Comparison of ENCODE assay signal across 16 cellular contexts in the genomic region with DNA sequence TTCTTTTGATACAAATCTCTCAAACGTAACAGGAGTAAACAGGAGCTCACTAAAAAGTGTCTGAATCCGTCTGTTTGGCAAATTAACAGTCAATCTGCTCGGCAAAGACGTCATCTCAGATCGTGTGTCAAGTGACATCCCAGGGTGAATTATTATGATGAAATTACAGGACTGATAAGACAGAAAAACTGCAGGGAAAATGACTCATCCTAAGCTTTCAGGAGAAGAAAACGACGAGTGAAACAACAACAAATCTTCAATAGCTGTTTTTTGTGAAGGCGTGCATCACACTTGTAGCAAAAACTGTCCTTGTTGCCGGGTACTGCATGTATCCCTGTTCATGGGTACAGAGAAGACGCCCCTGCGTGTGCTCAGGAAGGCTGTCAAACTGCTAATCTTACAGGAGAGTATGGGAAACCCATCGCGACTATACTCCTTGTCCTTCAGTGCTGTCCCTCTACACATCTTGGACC. TPM values are rescaled to one million over a fixed set of nuclear protein-coding genes. Genes with fewer than 3 reads are reported as not detected.
DNase-seq lines count a peak whose midpoint lies in the region; TF ChIP-seq lines count a peak whose summit lies in the region.
"Had no signal": no experiment of that assay in that cellular context is flagged by ENCODE, and none has a peak within 500 bp of the region (broad histone marks: within the 10 kb centered on the region; RNA-seq: fewer than 3 reads in every experiment).

No MANE protein-coding gene starts in this region.

- intact Hi-C loops in left ventricle myocardium inferior (cut with micrococcal nuclease) (no loop called here), testis (cut with DNase I; ENCODE audit: low total_unique reads) (no loop called here)

- H3K9me3 ChIP-seq in left ventricle myocardium inferior (replicated peaks) (no peaks in the 10 kb centered on the region), testis (no peaks in the 10 kb centered on the region)
- H3K9me3 ChIP-seq: mucosa of descending colon, psoas muscle, stomach had no signal

- DNase-seq in M059J (ENCODE audit: low read depth) (peak; percentile 31), cardiac fibroblast (ENCODE audit: low read depth in 2 of 2) (peak; percentile 76 to 91), left ventricle myocardium inferior (no peak), testis (no peak), T1000 (lab: John Stamatoyannopoulos, UW) (no peak), GM19238 (ENCODE audit: insufficient read length, low spot score) (no peak)
- no peak for DNase-seq in effector CD8-positive, alpha-beta T cell (lab: John Stamatoyannopoulos, UW)
- DNase-seq: activated CD8-positive, alpha-beta memory T cell treated with anti-CD3 and anti-CD28 coated beads, Interleukin-2, amount 50 U/mL, for 4 hours; activated naive CD8-positive, alpha-beta T cell treated with anti-CD3 and anti-CD28 coated beads for 36 hours; COR-L47; GOT3; mucosa of descending colon; NCI-H526; psoas muscle; stomach had no signal

- H3K4me3 ChIP-seq in cardiac fibroblast (replicated peaks in 1 of 2; ENCODE audit: low read depth in 2 of 2, low read length in 2 of 2) (peak overlapping the region; percentile 11 to 31), left ventricle myocardium inferior (peak overlapping the region; percentile 35), testis (no peak overlapping the region)
- H3K4me3 ChIP-seq: mucosa of descending colon, psoas muscle, stomach had no signal

- H3K4me1 ChIP-seq in left ventricle myocardium inferior: peaks cover 13% of the 10 kb centered on the region
- peaks cover 35% of the 10 kb centered on the region for H3K4me1 ChIP-seq in testis
- H3K4me1 ChIP-seq: psoas muscle had no signal

- no peak for TF ChIP-seq POLR2A in testis (IDR thresholded peaks at IDR 0.05)

- WGBS in testis, 2 donors: 45 to 55% methylated on average over 13 of the region's 13 CpGs

- no peaks in the 10 kb centered on the region for H3K36me3 ChIP-seq in left ventricle myocardium inferior
- H3K36me3 ChIP-seq in testis (ENCODE audit: low read depth, missing control alignments): no peaks in the 10 kb centered on the region
- H3K36me3 ChIP-seq: stomach had no signal

- H3K27me3 ChIP-seq in left ventricle myocardium inferior (ENCODE audit: low read depth): peaks cover 3% of the 10 kb centered on the region
- no peaks in the 10 kb centered on the region for H3K27me3 ChIP-seq in testis

- TF ChIP-seq CTCF in cardiac fibroblast (IDR thresholded peaks at IDR 0.05; ENCODE audit: low read depth, low read length) (no peak), left ventricle myocardium inferior (IDR thresholded peaks at IDR 0.05; ENCODE audit: borderline replicate concordance) (no peak), testis (IDR thresholded peaks at IDR 0.05) (no peak)

- H3K27ac ChIP-seq in left ventricle myocardium inferior (replicated peaks) (peak overlapping the region; percentile 60), testis (peak overlapping the region; percentile 56 to 67)
- H3K27ac ChIP-seq: psoas muscle had no signal

RNA-seq across cellular contexts. Expression of gene EPB41L3, which starts 24.9 kb away (rescaled TPM):
- total RNA-seq in M059J (2014; rRNA removed; shearing (Covaris generic)): 2.7 and 4.1 TPM in 2 replicates
- total RNA-seq in left ventricle myocardium inferior: 6.3 TPM
- total RNA-seq in testis: 100 to 1,000 TPM; 274 to 403 TPM
- 152 TPM for polyA plus RNA-seq in testis (ENCODE audit: insufficient read depth, low read depth, low replicate concordance)
- total RNA-seq: HT-29 had no signal

Comparison
In these comparisons a context has a peak if more than half of its experiments do, and no peak if none do; other contexts are left out.
1. DNase-seq: peak in M059J (single experiment) and cardiac fibroblast (2 of 2); none in left ventricle myocardium inferior (single experiment), testis (single experiment), T1000 (single experiment), GM19238 (single experiment) and effector CD8-positive, alpha-beta T cell (single experiment).
2. H3K4me3 ChIP-seq: peak in cardiac fibroblast (2 of 2) and left ventricle myocardium inferior (single experiment); none in testis (0 of 2).
3. RNA of gene EPB41L3, which starts 24.9 kb away (total RNA-seq): 274 to 403 TPM in testis; 6.3 TPM in left ventricle myocardium inferior (single experiment) and 2.7 to 4.1 TPM in M059J; every median in the first group is over 10 times any median in the second.